ENCODE assay signal across 8 cellular contexts in the genomic region with DNA sequence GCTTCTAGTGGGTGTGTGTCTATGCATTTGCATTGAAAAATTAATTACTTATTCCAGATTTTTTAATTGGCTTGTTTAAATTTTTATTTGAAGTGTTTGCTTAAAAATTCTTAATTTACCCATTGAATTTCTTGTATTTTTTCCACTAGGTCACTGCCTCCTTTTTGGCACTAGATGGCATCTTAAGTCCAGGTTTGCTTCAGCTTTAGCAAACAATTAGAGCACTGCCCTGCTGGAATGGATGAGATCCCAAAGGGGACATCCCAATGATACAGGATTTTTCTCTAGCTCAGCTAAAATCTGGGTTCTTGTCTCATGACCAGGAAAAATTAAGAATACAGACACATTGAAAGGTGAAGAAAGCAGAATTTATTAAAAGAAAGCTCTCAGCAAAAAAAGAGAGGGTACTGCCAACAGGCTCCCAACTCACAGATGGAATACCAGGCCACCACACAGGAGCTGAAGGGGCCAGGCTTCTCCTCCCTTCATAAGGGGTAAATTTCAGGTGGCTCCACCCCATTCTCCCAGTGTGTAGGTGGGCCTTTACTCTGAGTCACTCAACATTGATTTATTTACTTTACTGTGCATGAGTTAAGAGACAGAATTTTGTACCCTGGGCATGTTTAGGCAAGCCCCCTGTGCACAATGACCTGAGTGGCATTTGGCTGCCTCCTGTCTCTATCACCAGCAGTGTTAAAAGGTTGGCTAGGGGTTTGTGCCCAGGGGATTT.
A peak's percentile ranks its signal among the peaks of the same experiment; 100 is the strongest.
DNase-seq lines count a peak whose midpoint lies in the region; ATAC-seq, FAIRE-seq and TF ChIP-seq lines count a peak whose summit lies in the region.

No MANE protein-coding gene starts in this region.

- H3K4me2 ChIP-seq in Karpas-422 (ENCODE audit: low read depth, low read length, poor library complexity, severe bottlenecking): no peak overlapping the region
- peak overlapping the region; percentile 40 for H3K4me2 ChIP-seq in astrocyte (ENCODE audit: low read length)

- H3K27ac ChIP-seq in cardiac muscle cell: no peak overlapping the region
- H3K27ac ChIP-seq in Karpas-422 (ENCODE audit: low read length): no peak overlapping the region
- peak overlapping the region; percentile 45 for H3K27ac ChIP-seq in astrocyte (ENCODE audit: low read depth, low read length)

- H3K9me3 ChIP-seq in cardiac muscle cell (ENCODE audit: low read depth) (no peaks in the 10 kb centered on the region), Karpas-422 (ENCODE audit: low read length) (no peaks in the 10 kb centered on the region), astrocyte (ENCODE audit: insufficient read depth, low read depth, low read length) (no peaks in the 10 kb centered on the region)

- no peak overlapping the region for H3K4me3 Mint-ChIP-seq in astrocyte (ENCODE audit: unreplicated experiment)
- no peak overlapping the region for H3K4me3 Mint-ChIP-seq in activated CD4-positive, alpha-beta T cell treated with anti-CD3 and anti-CD28 coated beads for 36 hours

- H3K36me3 ChIP-seq in cardiac muscle cell: no peaks in the 10 kb centered on the region
- H3K36me3 ChIP-seq in Karpas-422 (ENCODE audit: insufficient read depth, low read length): no peaks in the 10 kb centered on the region
- no peaks in the 10 kb centered on the region for H3K36me3 ChIP-seq in astrocyte (ENCODE audit: insufficient read depth, low read length)

- H4K20me1 ChIP-seq in Karpas-422 (ENCODE audit: insufficient read depth, low read depth, low read length): no peaks in the 10 kb centered on the region
- no peaks in the 10 kb centered on the region for H4K20me1 ChIP-seq in astrocyte (ENCODE audit: insufficient read depth, low read length)

- intact Hi-C loops in Right ventricle myocardium superior (cut with DNase I): no loop called here
- intact Hi-C loops in activated CD4-positive, alpha-beta T cell treated with anti-CD3 and anti-CD28 coated beads for 36 hours (cut with DNase I, micrococcal nuclease): loop anchor here (2.0 to 10.0 kb wide), 5 partner anchors 695 to 1058 kb away; no protein-coding TSS in a partner anchor

- no peaks in the 10 kb centered on the region for H3K27me3 ChIP-seq in cardiac muscle cell
- no peaks in the 10 kb centered on the region for H3K27me3 ChIP-seq in Karpas-422 (ENCODE audit: low read length)
- H3K27me3 ChIP-seq in astrocyte (ENCODE audit: insufficient read depth, low read length): no peaks in the 10 kb centered on the region

- POLR2A ChIA-PET in activated CD4-positive, alpha-beta T cell treated with anti-CD3 and anti-CD28 coated beads for 36 hours (lab: Charles Lee): no interaction called here

- TF ChIP-seq CTCF in cardiac muscle cell (IDR thresholded peaks at IDR 0.05; ENCODE audit: low read depth, low read length) (peak; percentile 53), astrocyte (IDR thresholded peaks at IDR 0.05; ENCODE audit: insufficient read depth, low read depth, low read length) (peak; percentile 80)

- H3K4me1 Mint-ChIP-seq in astrocyte (ENCODE audit: low read depth, unreplicated experiment): peaks cover 11% of the 10 kb centered on the region
- no peaks in the 10 kb centered on the region for H3K4me1 Mint-ChIP-seq in activated CD4-positive, alpha-beta T cell treated with anti-CD3 and anti-CD28 coated beads for 36 hours

- peak overlapping the region; percentile 44 for H3K27ac Mint-ChIP-seq in astrocyte (ENCODE audit: unreplicated experiment)
- no peak overlapping the region for H3K27ac Mint-ChIP-seq in activated CD4-positive, alpha-beta T cell treated with anti-CD3 and anti-CD28 coated beads for 36 hours

- no peak for FAIRE-seq in astrocyte (lab: Jason Lieb, UNC)

- peak; percentile 40 to 69 for DNase-seq in cardiac muscle cell (ENCODE audit: low read depth in 1 of 2, low spot score in 1 of 2)
- DNase-seq in Right ventricle myocardium superior: no peak
- DNase-seq in Karpas-422: peak; percentile 67
- peak; percentile 57 for DNase-seq in astrocyte (ENCODE audit: low read depth)
- DNase-seq in myocyte (ENCODE audit: low read depth): peak; percentile 10
- DNase-seq in activated CD4-positive, alpha-beta T cell treated with anti-CD3 and anti-CD28 coated beads for 36 hours: no peak
- DNase-seq in activated CD4-positive, alpha-beta T cell treated with anti-CD3 and anti-CD28 coated beads for 1 hour: no peak

- no peaks in the 10 kb centered on the region for H3K4me1 ChIP-seq in cardiac muscle cell (ENCODE audit: low read depth)
- H3K4me1 ChIP-seq in Karpas-422 (ENCODE audit: low read length): no peaks in the 10 kb centered on the region
- peaks cover 10% of the 10 kb centered on the region for H3K4me1 ChIP-seq in astrocyte (ENCODE audit: insufficient read depth, low read length)

- H3K4me3 ChIP-seq in cardiac muscle cell: no peak overlapping the region
- H3K4me3 ChIP-seq in Karpas-422 (ENCODE audit: low read length): no peak overlapping the region
- H3K4me3 ChIP-seq in astrocyte (ENCODE audit: insufficient read depth, low read depth, low read length): no peak overlapping the region

- CTCF ChIA-PET in activated CD4-positive, alpha-beta T cell treated with anti-CD3 and anti-CD28 coated beads for 36 hours (lab: Charles Lee): no interaction called here

- H3K36me3 Mint-ChIP-seq in astrocyte (ENCODE audit: low read depth, unreplicated experiment): no peaks in the 10 kb centered on the region
- H3K36me3 Mint-ChIP-seq in activated CD4-positive, alpha-beta T cell treated with anti-CD3 and anti-CD28 coated beads for 36 hours (ENCODE audit: low read depth): no peaks in the 10 kb centered on the region

- H3K79me2 ChIP-seq in Karpas-422 (ENCODE audit: low read length): no peaks in the 10 kb centered on the region
- H3K79me2 ChIP-seq in astrocyte (ENCODE audit: insufficient read depth, low read length): no peaks in the 10 kb centered on the region

- ATAC-seq in Right ventricle myocardium superior (ENCODE audit: poor library complexity) (no peak), HG03520 (IDR thresholded peaks at IDR 0.05; ENCODE audit: unreplicated experiment) (no peak)
- no peak for ATAC-seq in activated CD4-positive, alpha-beta T cell treated with anti-CD3 and anti-CD28 coated beads for 36 hours

- no peaks in the 10 kb centered on the region for H3K27me3 Mint-ChIP-seq in astrocyte (ENCODE audit: low read depth, unreplicated experiment)
- H3K27me3 Mint-ChIP-seq in activated CD4-positive, alpha-beta T cell treated with anti-CD3 and anti-CD28 coated beads for 36 hours: no peaks in the 10 kb centered on the region

- no peaks in the 10 kb centered on the region for H3K9me2 ChIP-seq in Karpas-422 (replicated peaks; ENCODE audit: insufficient read depth, low read length)

- H2AFZ ChIP-seq in Karpas-422 (ENCODE audit: low read length) (no peak overlapping the region), astrocyte (ENCODE audit: low read depth, low read length) (peak overlapping the region; percentile 57)

- no peaks in the 10 kb centered on the region for H3K9me3 Mint-ChIP-seq in astrocyte (ENCODE audit: unreplicated experiment)
- peaks cover 1% of the 10 kb centered on the region for H3K9me3 Mint-ChIP-seq in activated CD4-positive, alpha-beta T cell treated with anti-CD3 and anti-CD28 coated beads for 36 hours (ENCODE audit: low read depth)

- H3K9ac ChIP-seq in Karpas-422 (ENCODE audit: low read length) (no peak overlapping the region), astrocyte (ENCODE audit: low read length) (peak overlapping the region; percentile 13)

Comparison
In these comparisons a context has a peak if more than half of its experiments do, and no peak if none do; other contexts are left out.
1. DNase-seq: peak in cardiac muscle cell (2 of 2), Karpas-422 (single experiment), astrocyte (single experiment) and myocyte (single experiment); none in Right ventricle myocardium superior (single experiment), activated CD4-positive, alpha-beta T cell treated with anti-CD3 and anti-CD28 coated beads for 36 hours (single experiment) and activated CD4-positive, alpha-beta T cell treated with anti-CD3 and anti-CD28 coated beads for 1 hour (single experiment).